ENCODE assay signal across 26 cellular contexts in genomic region chr3:40768536-40768935, GRCh38.
DNase-seq lines count a peak whose midpoint lies in the region; ATAC-seq and TF ChIP-seq lines count a peak whose summit lies in the region.
"Had no signal": no experiment of that assay in that cellular context is flagged by ENCODE, and none has a peak within 500 bp of the region (broad histone marks: within the 10 kb centered on the region; RNA-seq: fewer than 3 reads in every experiment).

No MANE protein-coding gene starts in this region.

- H3K27me3 ChIP-seq in MG63 (no peaks in the 10 kb centered on the region), smooth muscle cell (ENCODE audit: low read depth) (no peaks in the 10 kb centered on the region)
- H3K27me3 ChIP-seq: cardiac muscle cell, Peyer's patch, upper lobe of right lung had no signal

- H4K20me1 ChIP-seq in smooth muscle cell (ENCODE audit: low read depth) = no peaks in the 10 kb centered on the region

- no peak for ATAC-seq in HG03439 (IDR thresholded peaks at IDR 0.05; ENCODE audit: unreplicated experiment)
- ATAC-seq: activated T-cell treated with anti-CD3 and anti-CD28 coated beads, Interleukin-2, amount 50 U/mL, for 72 hours; upper lobe of right lung had no signal

- peak overlapping the region; percentile 79 for H3K4me2 ChIP-seq in smooth muscle cell
- H3K4me2 ChIP-seq: KMS-11 had no signal

- TF ChIP-seq CTCF in epithelial cell of proximal tubule (conservative IDR thresholded peaks at IDR 0.05; ENCODE audit: low read depth, low read length) (no peak), smooth muscle cell (IDR thresholded peaks at IDR 0.05; ENCODE audit: borderline replicate concordance, insufficient read depth, poor library complexity, severe bottlenecking) (no peak)

- no peaks in the 10 kb centered on the region for H3K4me1 ChIP-seq in smooth muscle cell (ENCODE audit: low read depth)
- H3K4me1 ChIP-seq: Peyer's patch, upper lobe of right lung had no signal

- peak overlapping the region; percentile 94 for H3K27ac ChIP-seq in smooth muscle cell (ENCODE audit: low read depth)
- H3K27ac ChIP-seq: cardiac muscle cell, KMS-11, Peyer's patch, SK-N-MC, upper lobe of right lung had no signal

- H2AFZ ChIP-seq in smooth muscle cell (ENCODE audit: low read depth) = no peak overlapping the region

- H3K36me3 ChIP-seq in MG63 (no peaks in the 10 kb centered on the region), smooth muscle cell (ENCODE audit: low read depth) (no peaks in the 10 kb centered on the region)
- H3K36me3 ChIP-seq: cardiac muscle cell, Peyer's patch, upper lobe of right lung had no signal

- H3K4me3 ChIP-seq in MG63 (no peak overlapping the region), epithelial cell of proximal tubule (ENCODE audit: low read depth, low read length) (no peak overlapping the region), smooth muscle cell (no peak overlapping the region)
- H3K4me3 ChIP-seq: cardiac muscle cell, Peyer's patch, SK-N-MC, upper lobe of right lung had no signal

- no peaks in the 10 kb centered on the region for H3K79me2 ChIP-seq in smooth muscle cell (ENCODE audit: low read depth)

- DNase-seq in MG63 (peak; percentile 16), epithelial cell of proximal tubule (ENCODE audit: low read depth) (peak; percentile 48), kidney tubule cell (ENCODE audit: low spot score) (peak; percentile 76), smooth muscle cell (lab: John Stamatoyannopoulos, UW; ENCODE audit: unreplicated experiment) (no peak), mesenteric fat pad (ENCODE audit: low spot score) (no peak), NCI-H1105 (lab: John Stamatoyannopoulos, UW) (no peak)
- no peak for DNase-seq in stimulated activated CD4-positive, alpha-beta T cell treated with anti-CD3 and anti-CD28 coated beads, Interleukin-2, amount 100 ng/mL, for 48 hours
- DNase-seq: activated CD4-positive, alpha-beta T cell treated with anti-CD3 and anti-CD28 coated beads for 4 hours; activated naive CD4-positive, alpha-beta T cell treated with Interleukin-2 at 50 U/mL for 16 hours; activated T-cell treated with anti-CD3 and anti-CD28 coated beads, Interleukin-2, amount 50 U/mL, for 72 hours; amniotic stem cell; CD4-positive, alpha-beta T cell; cortex of kidney; DMS 273 treated with DMSO at 0.1 percent for 48 hours; endodermal cell; GDM1; hippocampal formation; NCI-H1694 treated with DMSO at 0.1 percent for 48 hours; NCI-H2171; NCI-H526; Peyer's patch; upper lobe of right lung had no signal

- no peaks in the 10 kb centered on the region for H3K9me3 ChIP-seq in MG63
- no peaks in the 10 kb centered on the region for H3K9me3 ChIP-seq in smooth muscle cell (replicated peaks; ENCODE audit: low read depth)
- H3K9me3 ChIP-seq: Peyer's patch, upper lobe of right lung had no signal

- H3F3A ChIP-seq in smooth muscle cell (ENCODE audit: low read depth) = peaks cover 17% of the 10 kb centered on the region

- 20% methylated on average over 1 of the region's 1 CpG for WGBS in smooth muscle cell (ENCODE audit: low lambda C conversion rate)

- peak overlapping the region; percentile 82 for H3K9ac ChIP-seq in smooth muscle cell (ENCODE audit: low read depth)
- H3K9ac ChIP-seq: KMS-11 had no signal

Comparison
In these comparisons a context has a peak if more than half of its experiments do, and no peak if none do; other contexts are left out.
1. DNase-seq: peak in MG63 (single experiment), epithelial cell of proximal tubule (single experiment) and kidney tubule cell (single experiment); none in smooth muscle cell (single experiment), stimulated activated CD4-positive, alpha-beta T cell treated with anti-CD3 and anti-CD28 coated beads, Interleukin-2, amount 100 ng/mL, for 48 hours (0 of 2), mesenteric fat pad (single experiment) and NCI-H1105 (single experiment).